ENCODE assay signal across 8 cellular contexts in genomic region chr15:90190606-90191343, GRCh38. TPM values are rescaled to one million over a fixed set of nuclear protein-coding genes. Genes with fewer than 3 reads are reported as not detected.
DNase-seq lines count a peak whose midpoint lies in the region; ATAC-seq, FAIRE-seq and TF ChIP-seq lines count a peak whose summit lies in the region.

No MANE protein-coding gene starts in this region.

- ATAC-seq in GM18907 (IDR thresholded peaks at IDR 0.05; ENCODE audit: unreplicated experiment) (peak; percentile 49), HG02970 (IDR thresholded peaks at IDR 0.05; ENCODE audit: low FRiP score, unreplicated experiment) (peak; percentile 63), body of pancreas (no peak), pancreas (no peak)

- in situ Hi-C loops in KBM-7 (cut with MboI; ENCODE audit: low pct_unique_long_range_greater_than_20kb, low sequenced_read_pairs) = no loop called here

- H3K9me3 ChIP-seq in body of pancreas (no peaks in the 10 kb centered on the region), pancreas (no peaks in the 10 kb centered on the region)

- intact Hi-C loops in body of pancreas (cut with DNase I) (no loop called here), pancreas (cut with DNase I) (no loop called here)

- H3K36me3 ChIP-seq in body of pancreas (replicated peaks in 1 of 2; ENCODE audit: insufficient read depth in 1 of 2, low read depth in 2 of 2) = no peaks in the 10 kb centered on the region
- H3K36me3 ChIP-seq in pancreas = no peaks in the 10 kb centered on the region

- H3K27ac ChIP-seq in body of pancreas (peak overlapping the region; percentile 64 to 83 (median 72)), pancreas (peak overlapping the region; percentile 20 to 79 (median 57))

- no peak for FAIRE-seq in pancreas (lab: Jason Lieb, UNC)

- no peak for TF ChIP-seq POLR2A in body of pancreas (IDR thresholded peaks at IDR 0.05)

- H3K27me3 ChIP-seq in body of pancreas = no peaks in the 10 kb centered on the region
- no peaks in the 10 kb centered on the region for H3K27me3 ChIP-seq in pancreas

- H3K4me1 ChIP-seq in body of pancreas (peaks cover 88% of the 10 kb centered on the region), pancreas (peaks cover 24 to 64% (median 33%) of the 10 kb centered on the region in 3 donors)

- no peak overlapping the region for H3K4me3 ChIP-seq in body of pancreas
- no peak overlapping the region for H3K4me3 ChIP-seq in pancreas

- no peak for TF ChIP-seq CTCF in body of pancreas (IDR thresholded peaks at IDR 0.05)
- TF ChIP-seq CTCF in pancreas (IDR thresholded peaks at IDR 0.05) = no peak

- DNase-seq in body of pancreas = peak in 2 of 4 donors; percentile 15 to 24
- DNase-seq in pancreas = peak in 2 of 6 donors; percentile 35 to 45
- DNase-seq in NCI-H1417 (lab: John Stamatoyannopoulos, UW) = no peak
- DNase-seq in kidney glomerular epithelial cell (lab: John Stamatoyannopoulos, UW) = no peak
- DNase-seq in hypothalamus (lab: John Stamatoyannopoulos, UW) = no peak
- no peak for DNase-seq in KBM-7

- WGBS in body of pancreas, 2 donors = 64 to 80% methylated on average over 4 to 9 of the region's 10 CpGs
- WGBS in pancreas, 2 donors = 62 to 64% methylated on average over 10 of the region's 10 CpGs

RNA-seq across cellular contexts. Expression of gene SEMA4B, which starts 10.4 kb away (rescaled TPM):
- total RNA-seq in body of pancreas = 10 to 100 TPM; 42.8 to 63.9 TPM
- 10 to 100 TPM; 33.1 to 63.9 (median 38.4) TPM for total RNA-seq in pancreas
- 10 to 100 TPM; 32.5 to 39.3 TPM for polyA plus RNA-seq in pancreas

RNA-seq across cellular contexts. Expression of gene CIB1, which starts 43.0 kb away (rescaled TPM):
- total RNA-seq in body of pancreas (10 to 100 TPM; 36.6 to 59.0 TPM), pancreas (10 to 100 TPM; 70.4 to 88.6 (median 79.3) TPM)
- 100 to 1,000 TPM; 153 to 162 TPM for polyA plus RNA-seq in pancreas

RNA-seq across cellular contexts. Expression of gene GDPGP1, which starts 43.2 kb away (rescaled TPM):
- total RNA-seq in body of pancreas (1 to 10 TPM in 1 of 2 donors, under 1 TPM in 1; 0.33 to 5.2 TPM), pancreas (1 to 10 TPM; 2.6 to 7.0 (median 4.4) TPM)
- 1 to 10 TPM; 2.0 to 3.3 TPM for polyA plus RNA-seq in pancreas

RNA-seq across cellular contexts. Expression of gene TTLL13, which starts 58.6 kb away (rescaled TPM):
- not detected for total RNA-seq in body of pancreas
- total RNA-seq in pancreas = under 1 TPM in 4 of 6 donors, not detected in 2; 0.19 to 0.46 (median 0.35) TPM
- polyA plus RNA-seq in pancreas = 1 to 10 TPM; 1.3 to 2.4 TPM

Comparison
In these comparisons a context has a peak if more than half of its experiments do, and no peak if none do; other contexts are left out.
1. ATAC-seq: peak in GM18907 (single experiment) and HG02970 (single experiment); none in body of pancreas (single experiment) and pancreas (0 of 4).